In the genomic region with DNA sequence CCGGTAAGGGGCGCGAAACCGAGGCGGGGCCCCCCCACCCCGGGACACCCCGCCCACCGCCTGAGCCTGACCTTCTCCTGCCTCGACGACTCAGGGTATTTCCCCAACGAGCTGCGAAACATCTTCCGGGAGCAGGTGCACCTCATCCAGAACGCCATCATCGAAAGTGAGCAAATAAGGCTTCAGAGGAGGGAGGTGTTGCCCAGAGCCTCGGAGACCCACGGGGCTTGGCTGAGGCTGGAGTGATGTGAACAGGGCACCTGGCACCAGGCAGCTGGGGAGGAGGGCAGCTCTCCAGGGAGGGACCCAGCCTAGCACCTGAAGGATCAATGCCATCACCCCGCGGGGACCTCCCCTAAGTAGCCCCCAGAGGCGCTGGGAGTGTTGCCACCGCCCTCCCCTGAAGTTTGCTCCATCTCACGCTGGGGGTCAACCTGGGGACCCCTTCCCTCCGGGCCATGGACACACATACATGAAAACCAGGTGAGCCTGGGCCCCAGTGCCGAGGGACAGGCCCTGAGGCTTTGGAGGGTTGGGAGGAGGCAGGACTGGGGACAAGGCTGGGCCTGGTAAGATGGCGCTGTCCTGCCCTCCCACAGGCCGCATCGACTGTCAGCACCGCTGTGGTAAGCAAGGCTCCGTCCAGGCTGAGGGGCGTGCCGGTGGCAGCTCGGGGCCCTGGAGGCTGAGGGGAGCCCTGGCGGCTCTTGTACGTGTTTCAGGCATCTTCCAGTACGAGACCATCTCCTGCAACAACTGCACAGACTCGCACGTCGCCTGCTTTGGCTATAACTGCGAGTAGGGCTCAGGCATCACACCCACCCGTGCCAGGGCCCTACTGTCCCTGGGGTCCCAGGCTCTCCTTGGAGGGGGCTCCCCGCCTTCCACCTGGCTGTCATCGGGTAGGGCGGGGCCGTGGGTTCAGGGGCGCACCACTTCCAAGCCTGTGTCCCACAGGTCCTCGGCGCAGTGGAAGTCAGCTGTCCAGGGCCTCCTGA, we compare ENCODE assay signal across 1 cellular context.
TF ChIP-seq lines count a peak whose summit lies in the region.

No MANE protein-coding gene starts in this region.

TF ChIP-seq in GM12891, 5 proteins besides CTCF, POLR2A, EP300 and RAD21:
- TF ChIP-seq POLR2AphosphoS5 (IDR thresholded peaks at IDR 0.05; ENCODE audit: low read depth, low read length) (no peak), TAF1 (IDR thresholded peaks at IDR 0.05; ENCODE audit: low read depth, low read length) (no peak), SPI1 (IDR thresholded peaks at IDR 0.05; ENCODE audit: low read depth, low read length) (no peak), POU2F2 (IDR thresholded peaks at IDR 0.05; ENCODE audit: low read depth, low read length) (no peak), PAX5 (IDR thresholded peaks at IDR 0.05; ENCODE audit: insufficient read depth, low read length, severe bottlenecking) (no peak)
